In the genomic region with DNA sequence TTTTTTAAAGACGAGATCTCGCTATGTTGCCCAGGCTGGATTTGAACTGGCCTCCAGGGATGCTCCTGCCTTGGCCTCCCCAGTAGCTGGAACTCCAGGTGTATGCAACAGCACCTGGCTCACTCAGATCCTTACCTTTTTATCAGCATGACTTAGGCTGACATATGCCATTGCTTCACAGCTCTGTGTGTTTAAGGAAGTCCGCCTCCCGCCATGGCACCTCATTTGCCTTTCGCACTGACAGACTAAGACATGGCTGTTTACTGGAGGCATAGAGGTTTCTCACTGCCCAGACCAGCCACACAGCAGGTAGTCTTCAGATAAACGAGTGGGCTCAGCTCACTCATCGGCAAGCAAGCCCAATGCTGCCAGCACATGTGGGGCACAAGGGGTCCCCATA, we compare ENCODE assay signal across 17 cellular contexts.
"Had no signal": no experiment of that assay in that cellular context is flagged by ENCODE, and none has a peak within 500 bp of the region (broad histone marks: within the 10 kb centered on the region; RNA-seq: fewer than 3 reads in every experiment).

No MANE protein-coding gene starts in this region.

- ATAC-seq: left colon; lower lobe of right lung; naive thymus-derived CD4-positive, alpha-beta T cell; stimulated activated naive B cell treated with anti-CD40 and anti-IgM and Interleukin-4, amounts not matched to agents 10 μg/mL and 1 μg/mL and 100 μg/mL, for 72 hours had no signal

- H3K4me3 ChIP-seq: cardiac muscle cell, colonic mucosa, lower lobe of right lung, skin epidermis, tibial artery had no signal

- DNase-seq: activated CD4-positive, alpha-beta T cell treated with anti-CD3 and anti-CD28 coated beads for 1 hour; activated CD4-positive, alpha-beta T cell treated with anti-CD3 and anti-CD28 coated beads, Interleukin-2, amount 50 U/mL, for 4 hours; activated naive CD4-positive, alpha-beta T cell treated with anti-CD3 and anti-CD28 coated beads, Interleukin-2, amount 10 ng/mL, durations not matched to agents 7 days and 5 days; activated T-cell treated with anti-CD3 and anti-CD28 coated beads, Interleukin-2, amount 50 U/mL, for 1 hour; colonic mucosa; left colon; lower lobe of right lung; naive thymus-derived CD4-positive, alpha-beta T cell; stimulated activated CD4-positive, alpha-beta T cell treated with anti-CD3 and anti-CD28 coated beads, Interleukin-15, amount 100 ng/mL, for 24 hours; stimulated activated CD4-positive, alpha-beta T cell treated with anti-CD3 and anti-CD28 coated beads, Interleukin-4, amount 100 ng/mL, for 1 hour; stimulated activated naive B cell treated with anti-CD40 and anti-IgM and Interleukin-4, amounts not matched to agents 10 μg/mL and 1 μg/mL and 100 μg/mL, for 72 hours; tibial artery had no signal

- H3K27ac ChIP-seq: cardiac muscle cell, colonic mucosa, lower lobe of right lung, skin epidermis, tibial artery, VCaP had no signal

- H3K36me3 ChIP-seq: colonic mucosa had no signal

- H3K4me3 Mint-ChIP-seq: activated naive CD4-positive, alpha-beta T cell treated with anti-CD3 and anti-CD28 coated beads, Interleukin-2, amount 10 ng/mL, durations not matched to agents 7 days and 5 days; naive thymus-derived CD4-positive, alpha-beta T cell; stimulated activated naive B cell treated with anti-CD40 and anti-IgM and Interleukin-4, amounts not matched to agents 10 μg/mL and 1 μg/mL and 100 μg/mL, for 72 hours; T-helper 1 cell treated with Interleukin-12 subunit alpha and Interleukin-12 subunit beta and Interleukin-4 antibody, amounts not matched to agents 30 μg/mL and 1 μg/mL, for 36 hours had no signal

- H3K9me3 ChIP-seq: colonic mucosa, lower lobe of right lung, tibial artery had no signal

- H3K4me1 ChIP-seq: colonic mucosa, lower lobe of right lung, tibial artery had no signal

- H3K9me3 Mint-ChIP-seq: activated naive CD4-positive, alpha-beta T cell treated with anti-CD3 and anti-CD28 coated beads, Interleukin-2, amount 10 ng/mL, durations not matched to agents 7 days and 5 days; activated T-helper 2 cell treated with anti-CD3 and anti-CD28 coated beads, Interferon-gamma antibody, Interleukin-2, Interleukin-4, amounts not matched to agents 10 μg/mL and 5 μg/mL and 100 μg/mL, durations not matched to agents 14 hours and 24 hours and 36 hours; naive thymus-derived CD4-positive, alpha-beta T cell; stimulated activated naive B cell treated with anti-CD40 and anti-IgM and Interleukin-4, amounts not matched to agents 10 μg/mL and 1 μg/mL and 100 μg/mL, for 72 hours; T-helper 1 cell treated with Interleukin-12 subunit alpha and Interleukin-12 subunit beta and Interleukin-4 antibody, amounts not matched to agents 30 μg/mL and 1 μg/mL, for 36 hours had no signal

- H3K27me3 ChIP-seq: cardiac muscle cell, colonic mucosa, tibial artery had no signal

- H3K4me1 Mint-ChIP-seq: activated naive CD4-positive, alpha-beta T cell treated with anti-CD3 and anti-CD28 coated beads, Interleukin-2, amount 10 ng/mL, durations not matched to agents 7 days and 5 days; stimulated activated naive B cell treated with anti-CD40 and anti-IgM and Interleukin-4, amounts not matched to agents 10 μg/mL and 1 μg/mL and 100 μg/mL, for 72 hours had no signal

- H3K27ac Mint-ChIP-seq: activated naive CD4-positive, alpha-beta T cell treated with anti-CD3 and anti-CD28 coated beads, Interleukin-2, amount 10 ng/mL, durations not matched to agents 7 days and 5 days; activated T-helper 2 cell treated with anti-CD3 and anti-CD28 coated beads, Interferon-gamma antibody, Interleukin-2, Interleukin-4, amounts not matched to agents 10 μg/mL and 5 μg/mL and 100 μg/mL, durations not matched to agents 14 hours and 24 hours and 36 hours; stimulated activated naive B cell treated with anti-CD40 and anti-IgM and Interleukin-4, amounts not matched to agents 10 μg/mL and 1 μg/mL and 100 μg/mL, for 72 hours; T-helper 1 cell treated with Interleukin-12 subunit alpha and Interleukin-12 subunit beta and Interleukin-4 antibody, amounts not matched to agents 30 μg/mL and 1 μg/mL, for 36 hours had no signal

- H3K36me3 Mint-ChIP-seq: activated naive CD4-positive, alpha-beta T cell treated with anti-CD3 and anti-CD28 coated beads, Interleukin-2, amount 10 ng/mL, durations not matched to agents 7 days and 5 days; stimulated activated naive B cell treated with anti-CD40 and anti-IgM and Interleukin-4, amounts not matched to agents 10 μg/mL and 1 μg/mL and 100 μg/mL, for 72 hours had no signal
